1 cellular context compared by ENCODE assay signal in the genomic region with DNA sequence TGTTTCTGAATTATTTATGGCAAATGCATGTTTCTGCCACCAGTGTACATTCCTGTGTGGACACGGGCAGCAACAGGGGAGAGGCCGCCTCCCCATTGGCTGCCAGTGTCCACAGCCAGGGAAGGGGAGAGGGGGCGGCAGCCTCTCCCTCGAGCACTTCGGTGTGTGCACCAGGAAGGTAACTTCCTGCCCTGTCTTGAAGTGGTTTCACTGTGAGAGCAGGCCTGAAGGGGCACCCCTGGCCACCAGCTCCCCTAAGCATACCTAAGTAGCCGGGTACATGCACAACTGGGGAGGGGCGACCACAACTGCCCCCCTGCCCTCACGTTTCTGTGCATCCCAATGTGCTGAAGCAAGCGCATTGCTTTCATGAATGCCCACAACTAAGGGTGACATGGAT.
TF ChIP-seq lines count a peak whose summit lies in the region.

No MANE protein-coding gene starts in this region.

TF ChIP-seq in HepG2, 621 proteins besides CTCF, POLR2A, EP300 and RAD21:
- TF ChIP-seq HOXD1 (CRISPR knock-in tag; IDR thresholded peaks at IDR 0.05) (no peak), ZNF430 (CRISPR knock-in tag; IDR thresholded peaks at IDR 0.05) (no peak), ZNF274 (CRISPR knock-in tag; IDR thresholded peaks at IDR 0.05) (0 out of 2 replicates have a peak, but pooled peaks have one; percentile 10), AGO1 (IDR thresholded peaks at IDR 0.05; ENCODE audit: low read depth, low read length, poor library complexity, severe bottlenecking) (no peak)
- TF ChIP-seq, protein P1, sequence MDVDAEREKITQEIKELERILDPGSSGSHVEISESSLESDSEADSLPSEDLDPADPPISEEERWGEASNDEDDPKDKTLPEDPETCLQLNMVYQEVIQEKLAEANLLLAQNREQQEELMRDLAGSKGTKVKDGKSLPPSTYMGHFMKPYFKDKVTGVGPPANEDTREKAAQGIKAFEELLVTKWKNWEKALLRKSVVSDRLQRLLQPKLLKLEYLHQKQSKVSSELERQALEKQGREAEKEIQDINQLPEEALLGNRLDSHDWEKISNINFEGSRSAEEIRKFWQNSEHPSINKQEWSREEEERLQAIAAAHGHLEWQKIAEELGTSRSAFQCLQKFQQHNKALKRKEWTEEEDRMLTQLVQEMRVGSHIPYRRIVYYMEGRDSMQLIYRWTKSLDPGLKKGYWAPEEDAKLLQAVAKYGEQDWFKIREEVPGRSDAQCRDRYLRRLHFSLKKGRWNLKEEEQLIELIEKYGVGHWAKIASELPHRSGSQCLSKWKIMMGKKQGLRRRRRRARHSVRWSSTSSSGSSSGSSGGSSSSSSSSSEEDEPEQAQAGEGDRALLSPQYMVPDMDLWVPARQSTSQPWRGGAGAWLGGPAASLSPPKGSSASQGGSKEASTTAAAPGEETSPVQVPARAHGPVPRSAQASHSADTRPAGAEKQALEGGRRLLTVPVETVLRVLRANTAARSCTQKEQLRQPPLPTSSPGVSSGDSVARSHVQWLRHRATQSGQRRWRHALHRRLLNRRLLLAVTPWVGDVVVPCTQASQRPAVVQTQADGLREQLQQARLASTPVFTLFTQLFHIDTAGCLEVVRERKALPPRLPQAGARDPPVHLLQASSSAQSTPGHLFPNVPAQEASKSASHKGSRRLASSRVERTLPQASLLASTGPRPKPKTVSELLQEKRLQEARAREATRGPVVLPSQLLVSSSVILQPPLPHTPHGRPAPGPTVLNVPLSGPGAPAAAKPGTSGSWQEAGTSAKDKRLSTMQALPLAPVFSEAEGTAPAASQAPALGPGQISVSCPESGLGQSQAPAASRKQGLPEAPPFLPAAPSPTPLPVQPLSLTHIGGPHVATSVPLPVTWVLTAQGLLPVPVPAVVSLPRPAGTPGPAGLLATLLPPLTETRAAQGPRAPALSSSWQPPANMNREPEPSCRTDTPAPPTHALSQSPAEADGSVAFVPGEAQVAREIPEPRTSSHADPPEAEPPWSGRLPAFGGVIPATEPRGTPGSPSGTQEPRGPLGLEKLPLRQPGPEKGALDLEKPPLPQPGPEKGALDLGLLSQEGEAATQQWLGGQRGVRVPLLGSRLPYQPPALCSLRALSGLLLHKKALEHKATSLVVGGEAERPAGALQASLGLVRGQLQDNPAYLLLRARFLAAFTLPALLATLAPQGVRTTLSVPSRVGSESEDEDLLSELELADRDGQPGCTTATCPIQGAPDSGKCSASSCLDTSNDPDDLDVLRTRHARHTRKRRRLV (CRISPR knock-in tag; IDR thresholded peaks at IDR 0.05) = no peak
- TF ChIP-seq, protein P2, sequence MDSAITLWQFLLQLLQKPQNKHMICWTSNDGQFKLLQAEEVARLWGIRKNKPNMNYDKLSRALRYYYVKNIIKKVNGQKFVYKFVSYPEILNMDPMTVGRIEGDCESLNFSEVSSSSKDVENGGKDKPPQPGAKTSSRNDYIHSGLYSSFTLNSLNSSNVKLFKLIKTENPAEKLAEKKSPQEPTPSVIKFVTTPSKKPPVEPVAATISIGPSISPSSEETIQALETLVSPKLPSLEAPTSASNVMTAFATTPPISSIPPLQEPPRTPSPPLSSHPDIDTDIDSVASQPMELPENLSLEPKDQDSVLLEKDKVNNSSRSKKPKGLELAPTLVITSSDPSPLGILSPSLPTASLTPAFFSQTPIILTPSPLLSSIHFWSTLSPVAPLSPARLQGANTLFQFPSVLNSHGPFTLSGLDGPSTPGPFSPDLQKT (CRISPR knock-in tag; IDR thresholded peaks at IDR 0.05; ENCODE audit: borderline replicate concordance) = no peak
- TF ChIP-seq, protein P3, sequence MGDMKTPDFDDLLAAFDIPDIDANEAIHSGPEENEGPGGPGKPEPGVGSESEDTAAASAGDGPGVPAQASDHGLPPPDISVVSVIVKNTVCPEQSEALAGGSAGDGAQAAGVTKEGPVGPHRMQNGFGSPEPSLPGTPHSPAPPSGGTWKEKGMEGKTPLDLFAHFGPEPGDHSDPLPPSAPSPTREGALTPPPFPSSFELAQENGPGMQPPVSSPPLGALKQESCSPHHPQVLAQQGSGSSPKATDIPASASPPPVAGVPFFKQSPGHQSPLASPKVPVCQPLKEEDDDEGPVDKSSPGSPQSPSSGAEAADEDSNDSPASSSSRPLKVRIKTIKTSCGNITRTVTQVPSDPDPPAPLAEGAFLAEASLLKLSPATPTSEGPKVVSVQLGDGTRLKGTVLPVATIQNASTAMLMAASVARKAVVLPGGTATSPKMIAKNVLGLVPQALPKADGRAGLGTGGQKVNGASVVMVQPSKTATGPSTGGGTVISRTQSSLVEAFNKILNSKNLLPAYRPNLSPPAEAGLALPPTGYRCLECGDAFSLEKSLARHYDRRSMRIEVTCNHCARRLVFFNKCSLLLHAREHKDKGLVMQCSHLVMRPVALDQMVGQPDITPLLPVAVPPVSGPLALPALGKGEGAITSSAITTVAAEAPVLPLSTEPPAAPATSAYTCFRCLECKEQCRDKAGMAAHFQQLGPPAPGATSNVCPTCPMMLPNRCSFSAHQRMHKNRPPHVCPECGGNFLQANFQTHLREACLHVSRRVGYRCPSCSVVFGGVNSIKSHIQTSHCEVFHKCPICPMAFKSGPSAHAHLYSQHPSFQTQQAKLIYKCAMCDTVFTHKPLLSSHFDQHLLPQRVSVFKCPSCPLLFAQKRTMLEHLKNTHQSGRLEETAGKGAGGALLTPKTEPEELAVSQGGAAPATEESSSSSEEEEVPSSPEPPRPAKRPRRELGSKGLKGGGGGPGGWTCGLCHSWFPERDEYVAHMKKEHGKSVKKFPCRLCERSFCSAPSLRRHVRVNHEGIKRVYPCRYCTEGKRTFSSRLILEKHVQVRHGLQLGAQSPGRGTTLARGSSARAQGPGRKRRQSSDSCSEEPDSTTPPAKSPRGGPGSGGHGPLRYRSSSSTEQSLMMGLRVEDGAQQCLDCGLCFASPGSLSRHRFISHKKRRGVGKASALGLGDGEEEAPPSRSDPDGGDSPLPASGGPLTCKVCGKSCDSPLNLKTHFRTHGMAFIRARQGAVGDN (CRISPR knock-in tag; IDR thresholded peaks at IDR 0.05) = peak; percentile 16; the same call in 1 of the 2 replicates
